In genomic region chr14:45891417-45892080, GRCh38 we compare ENCODE assay signal across 11 cellular contexts.
DNase-seq lines count a peak whose midpoint lies in the region; ATAC-seq and TF ChIP-seq lines count a peak whose summit lies in the region.
"Had no signal": no experiment of that assay in that cellular context is flagged by ENCODE, and none has a peak within 500 bp of the region (broad histone marks: within the 10 kb centered on the region; RNA-seq: fewer than 3 reads in every experiment).

No MANE protein-coding gene starts in this region.

- peaks cover 11% of the 10 kb centered on the region for H3K4me1 ChIP-seq in HUES48 (ENCODE audit: control insufficient read depth, insufficient read depth, low read length)
- H3K4me1 ChIP-seq in esophagus squamous epithelium, result peaks cover 0 to 16% (median 0%) of the 10 kb centered on the region in 3 donors
- H3K4me1 ChIP-seq in rectal smooth muscle tissue (ENCODE audit: control insufficient read depth, insufficient read depth, low read length), result peaks cover 14% of the 10 kb centered on the region
- H3K4me1 ChIP-seq: Caco-2 had no signal

- TF ChIP-seq CTCF in esophagus squamous epithelium (IDR thresholded peaks at IDR 0.05), result no peak

- peak overlapping the region; percentile 31; the same call in 1 of the 2 replicates for H3K4me3 ChIP-seq in HUES48 (ENCODE audit: low read depth, low read length)
- H3K4me3 ChIP-seq in esophagus squamous epithelium, result peak overlapping the region in 3 of 4 donors; percentile 13 to 27 (median 13)
- H3K4me3 ChIP-seq in rectal smooth muscle tissue (ENCODE audit: low read length), result no peak overlapping the region

- 31 to 37% methylated on average over 14 to 17 of the region's 18 CpGs for WGBS in esophagus squamous epithelium, 2 donors

- H3K9ac ChIP-seq in HUES48 (ENCODE audit: low read depth, low read length) (no peak overlapping the region), rectal smooth muscle tissue (ENCODE audit: low read length) (no peak overlapping the region)

- peak; percentile 33 to 75 for DNase-seq in NCI-H524 (lab: John Stamatoyannopoulos, UW)
- DNase-seq in esophagus squamous epithelium (lab: John Stamatoyannopoulos, UW), result no peak
- no peak for DNase-seq in mesenteric fat pad (ENCODE audit: low spot score)
- no peak for DNase-seq in stimulated activated naive CD4-positive, alpha-beta T cell (lab: John Stamatoyannopoulos, UW)
- DNase-seq in cardiac septum (ENCODE audit: low spot score), result no peak
- DNase-seq in activated T-cell treated with anti-CD3 and anti-CD28 coated beads, Interleukin-2, amount 50 U/mL, for 72 hours, result no peak
- DNase-seq: activated CD8-positive, alpha-beta T cell treated with anti-CD3 and anti-CD28 coated beads for 36 hours; stimulated activated CD4-positive, alpha-beta T cell treated with anti-CD3 and anti-CD28 coated beads, Interleukin-4, amount 100 ng/mL, for 1 hour had no signal

- no peaks in the 10 kb centered on the region for H3K4me1 Mint-ChIP-seq in activated T-cell treated with anti-CD3 and anti-CD28 coated beads, Interleukin-2, amount 50 U/mL, for 72 hours (ENCODE audit: low read depth)

- no peak overlapping the region for H3K27ac Mint-ChIP-seq in activated T-cell treated with anti-CD3 and anti-CD28 coated beads, Interleukin-2, amount 50 U/mL, for 72 hours
- H3K27ac Mint-ChIP-seq: activated CD8-positive, alpha-beta T cell treated with anti-CD3 and anti-CD28 coated beads for 36 hours had no signal

- no peak overlapping the region for H3K4me3 Mint-ChIP-seq in activated T-cell treated with anti-CD3 and anti-CD28 coated beads, Interleukin-2, amount 50 U/mL, for 72 hours
- H3K4me3 Mint-ChIP-seq: activated CD8-positive, alpha-beta T cell treated with anti-CD3 and anti-CD28 coated beads for 36 hours had no signal

- H3K9me3 ChIP-seq in HUES48 (ENCODE audit: control insufficient read depth, insufficient read depth, low read length) (no peaks in the 10 kb centered on the region), esophagus squamous epithelium (no peaks in the 10 kb centered on the region)
- H3K9me3 ChIP-seq: Caco-2 had no signal

- H3K27me3 Mint-ChIP-seq in activated T-cell treated with anti-CD3 and anti-CD28 coated beads, Interleukin-2, amount 50 U/mL, for 72 hours (ENCODE audit: low read depth), result no peaks in the 10 kb centered on the region
- H3K27me3 Mint-ChIP-seq: activated CD8-positive, alpha-beta T cell treated with anti-CD3 and anti-CD28 coated beads for 36 hours had no signal

- no peaks in the 10 kb centered on the region for H3K27me3 ChIP-seq in HUES48 (ENCODE audit: control insufficient read depth, insufficient read depth, low read length)
- H3K27me3 ChIP-seq in esophagus squamous epithelium, result no peaks in the 10 kb centered on the region
- H3K27me3 ChIP-seq in rectal smooth muscle tissue (ENCODE audit: control insufficient read depth, insufficient read depth, low read length), result no peaks in the 10 kb centered on the region

- ATAC-seq in activated T-cell treated with anti-CD3 and anti-CD28 coated beads, Interleukin-2, amount 50 U/mL, for 72 hours (replicated peaks in 1 of 2), result no peak
- ATAC-seq: activated CD8-positive, alpha-beta T cell treated with anti-CD3 and anti-CD28 coated beads for 36 hours had no signal

- H3K9me3 Mint-ChIP-seq in activated T-cell treated with anti-CD3 and anti-CD28 coated beads, Interleukin-2, amount 50 U/mL, for 72 hours, result peaks cover 6 to 10% of the 10 kb centered on the region in 2 donors

- intact Hi-C loops in esophagus squamous epithelium (cut with DNase I), result no loop called here
- intact Hi-C loops in cardiac septum (cut with DNase I), result no loop called here

- H3K36me3 Mint-ChIP-seq in activated T-cell treated with anti-CD3 and anti-CD28 coated beads, Interleukin-2, amount 50 U/mL, for 72 hours (ENCODE audit: insufficient read depth in 2 of 2), result no peaks in the 10 kb centered on the region

- no peaks in the 10 kb centered on the region for H3K36me3 ChIP-seq in HUES48 (ENCODE audit: control insufficient read depth, insufficient read depth, low read length)
- H3K36me3 ChIP-seq in esophagus squamous epithelium, result no peaks in the 10 kb centered on the region
- H3K36me3 ChIP-seq in rectal smooth muscle tissue (ENCODE audit: control insufficient read depth, insufficient read depth, low read length), result no peaks in the 10 kb centered on the region

- no peak for TF ChIP-seq POLR2A in esophagus squamous epithelium (IDR thresholded peaks at IDR 0.05)

- H3K27ac ChIP-seq in HUES48 (ENCODE audit: low read depth, low read length), result no peak overlapping the region
- peak overlapping the region; percentile 26 to 80 (median 54) for H3K27ac ChIP-seq in esophagus squamous epithelium
- H3K27ac ChIP-seq in rectal smooth muscle tissue (ENCODE audit: low read depth, low read length), result peak overlapping the region; percentile 38

Comparison
In these comparisons a context has a peak if more than half of its experiments do, and no peak if none do; other contexts are left out.
1. DNase-seq: peak in NCI-H524 (2 of 2); none in esophagus squamous epithelium (single experiment), mesenteric fat pad (single experiment), stimulated activated naive CD4-positive, alpha-beta T cell (0 of 6), cardiac septum (single experiment) and activated T-cell treated with anti-CD3 and anti-CD28 coated beads, Interleukin-2, amount 50 U/mL, for 72 hours (0 of 2).